1 cellular context compared by ENCODE assay signal in genomic region chr2:86021396-86022378, GRCh38.
TF ChIP-seq lines count a peak whose summit lies in the region.

No MANE protein-coding gene starts in this region.

TF ChIP-seq in WTC11, 78 proteins besides CTCF, POLR2A, EP300 and RAD21 (continued from another document):
- TF ChIP-seq ATF6 (CRISPR knock-in tag; IDR thresholded peaks at IDR 0.05) = no peak
- TF ChIP-seq MLX (CRISPR knock-in tag; IDR thresholded peaks at IDR 0.05) = no peak
- TF ChIP-seq IRF1 (CRISPR knock-in tag; IDR thresholded peaks at IDR 0.05) = no peak
- no peak for TF ChIP-seq GABPB1 (CRISPR knock-in tag; IDR thresholded peaks at IDR 0.05)
- TF ChIP-seq AFF4 (CRISPR knock-in tag; IDR thresholded peaks at IDR 0.05; ENCODE audit: borderline replicate concordance) = no peak
TF ChIP-seq in WTC11: peak in this region for 0.
